ENCODE assay signal across 16 cellular contexts in the genomic region with DNA sequence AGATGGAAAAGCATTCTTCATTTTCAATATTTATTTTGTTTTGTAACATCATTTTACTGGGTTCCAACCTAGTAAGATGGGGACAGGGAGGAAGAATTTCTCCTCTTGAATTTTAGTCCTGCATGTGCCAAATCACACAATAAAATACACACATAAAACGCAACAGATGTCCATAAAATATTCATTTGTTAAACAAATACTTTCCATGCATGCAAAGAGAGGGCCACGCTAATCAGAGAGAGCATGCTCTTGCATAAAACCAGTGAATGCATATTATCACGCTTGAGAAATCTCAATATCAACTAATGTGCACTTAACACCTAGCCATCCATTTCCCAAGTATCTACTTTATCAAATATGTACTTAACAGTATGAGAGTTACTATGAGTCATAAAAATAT.
"Had no signal": no experiment of that assay in that cellular context is flagged by ENCODE, and none has a peak within 500 bp of the region (broad histone marks: within the 10 kb centered on the region; RNA-seq: fewer than 3 reads in every experiment).

No MANE protein-coding gene starts in this region.

- H3K4me3 ChIP-seq: colonic mucosa, ovary, spleen had no signal

- H3K27ac ChIP-seq: colonic mucosa, ovary had no signal

- ATAC-seq: activated CD4-positive, CD25-positive, alpha-beta regulatory T cell treated with anti-CD3 and anti-CD28 coated beads, Interleukin-2, amount 50 U/mL, for 24 hours; activated T-cell treated with anti-CD3 and anti-CD28 coated beads, Interleukin-2, amount 50 U/mL, for 4 hours; esophagus mucosa; stimulated activated naive B cell treated with anti-CD40 and anti-IgM and Interleukin-4, amounts not matched to agents 10 μg/mL and 1 μg/mL and 100 μg/mL, for 72 hours; T-cell had no signal

- DNase-seq: activated CD4-positive, alpha-beta T cell treated with anti-CD3 and anti-CD28 coated beads, Interleukin-2, amount 10 ng/mL, durations not matched to agents 7 days and 5 days; activated CD8-positive, alpha-beta memory T cell treated with anti-CD3 and anti-CD28 coated beads, Interleukin-2, amount 50 U/mL, for 4 hours; activated naive CD4-positive, alpha-beta T cell treated with anti-CD3 and anti-CD28 coated beads, Interleukin-2, amount 10 ng/mL, durations not matched to agents 7 days and 5 days; activated T-cell treated with anti-CD3 and anti-CD28 coated beads, Interleukin-2, amount 50 U/mL, for 4 hours; aorta; colonic mucosa; immature natural killer cell; left ventricle myocardium superior; naive B cell; ovary; spleen; stimulated activated naive B cell treated with anti-CD40 and anti-IgM and Interleukin-4, amounts not matched to agents 10 μg/mL and 1 μg/mL and 100 μg/mL, for 72 hours; T-cell had no signal

- FAIRE-seq: endometrium had no signal
